Comparison of ENCODE assay signal across 11 cellular contexts in the genomic region with DNA sequence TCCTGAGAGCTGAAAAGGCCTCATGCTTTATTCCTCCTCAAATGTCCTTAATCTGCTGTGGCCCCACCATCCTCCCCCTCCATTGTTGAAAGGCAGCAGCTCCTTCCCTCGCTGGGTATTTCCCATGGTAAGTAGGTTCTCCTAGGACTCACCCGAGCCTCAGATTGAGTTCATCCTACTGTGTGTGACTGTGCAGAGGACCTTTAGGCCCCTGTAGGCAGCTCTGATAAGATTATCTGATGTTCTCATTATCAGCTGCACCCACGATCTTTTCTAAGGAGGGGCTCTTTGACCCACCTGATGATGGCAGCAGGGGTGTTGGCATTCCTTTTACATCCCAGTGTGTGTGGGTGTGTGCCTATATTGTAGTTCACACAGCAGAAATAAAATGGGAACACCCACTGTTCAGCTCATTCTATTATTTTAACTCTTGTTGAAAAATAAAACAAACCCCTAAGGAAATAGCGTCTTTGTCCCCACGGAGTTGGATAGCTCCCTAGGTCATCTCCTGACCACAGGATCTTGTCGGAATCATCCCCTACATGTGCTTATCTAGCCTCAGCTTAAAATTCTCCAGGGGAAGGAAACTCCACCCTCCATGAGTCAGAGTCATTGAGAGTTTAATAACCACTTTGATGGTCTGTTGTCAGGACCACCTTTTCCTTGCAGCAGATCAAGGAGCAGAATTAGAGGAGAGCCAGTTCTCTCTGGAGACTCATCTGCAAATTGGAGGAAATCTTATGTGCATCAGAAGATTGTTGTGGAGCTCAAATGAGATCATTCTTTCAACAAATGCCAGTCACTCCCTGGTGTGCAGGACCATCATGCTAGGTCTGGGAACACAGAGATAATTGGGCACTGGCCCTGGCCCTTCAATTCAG. TPM values are rescaled to one million over a fixed set of nuclear protein-coding genes. Genes with fewer than 3 reads are reported as not detected.
DNase-seq lines count a peak whose midpoint lies in the region; ATAC-seq, FAIRE-seq and TF ChIP-seq lines count a peak whose summit lies in the region.
"Had no signal": no experiment of that assay in that cellular context is flagged by ENCODE, and none has a peak within 500 bp of the region (broad histone marks: within the 10 kb centered on the region; RNA-seq: fewer than 3 reads in every experiment).

No MANE protein-coding gene starts in this region.

- H3K4me3 Mint-ChIP-seq in nephron: peak overlapping the region in 2 of 3 experiments; percentile 71
- H3K4me3 Mint-ChIP-seq: CD4-positive, CD25-positive, alpha-beta regulatory T cell had no signal

- H3K36me3 Mint-ChIP-seq in nephron (ENCODE audit: low read depth): no peaks in the 10 kb centered on the region

- H3K9me3 Mint-ChIP-seq in nephron: peaks cover 2% of the 10 kb centered on the region
- H3K9me3 Mint-ChIP-seq: CD4-positive, CD25-positive, alpha-beta regulatory T cell had no signal

- TF ChIP-seq CTCF in nephron (IDR thresholded peaks at IDR 0.05; ENCODE audit: unreplicated experiment in 3 of 3): no peak

- ATAC-seq in esophagus mucosa (peak; percentile 7), GM19463 (IDR thresholded peaks at IDR 0.05; ENCODE audit: unreplicated experiment) (no peak)

- H3K36me3 ChIP-seq in BLaER1 treated with 17β-estradiol and CSF1 and Interleukin-3, amounts not matched to agents 10 nM and 100 nM: peaks cover 0 to 70% (median 29%) of the 10 kb centered on the region in 11 experiments; a peak in 14 of 22 replicates
- peaks cover 7% of the 10 kb centered on the region for H3K36me3 ChIP-seq in effector memory CD4-positive, alpha-beta T cell (ENCODE audit: control insufficient read depth, insufficient read depth, low read length)

- peak overlapping the region; percentile 78 to 95 (median 89) for H3K4me2 ChIP-seq in BLaER1 treated with 17β-estradiol and CSF1 and Interleukin-3, amounts not matched to agents 10 nM and 100 nM

- H3K27ac ChIP-seq in BLaER1 treated with 17β-estradiol and CSF1 and Interleukin-3, amounts not matched to agents 10 nM and 100 nM: peak overlapping the region; percentile 24 to 77 (median 48); a peak in 17 of 22 replicates
- no peak overlapping the region for H3K27ac ChIP-seq in effector memory CD4-positive, alpha-beta T cell (ENCODE audit: insufficient read depth, low read length, poor library complexity, severe bottlenecking)

- H3K27me3 Mint-ChIP-seq in nephron (ENCODE audit: low read depth): peaks cover 4% of the 10 kb centered on the region
- H3K27me3 Mint-ChIP-seq: CD4-positive, CD25-positive, alpha-beta regulatory T cell had no signal

- H3K4me1 Mint-ChIP-seq in nephron: peaks cover 78% of the 10 kb centered on the region

- H3K4me3 ChIP-seq in BLaER1 treated with 17β-estradiol and CSF1 and Interleukin-3, amounts not matched to agents 10 nM and 100 nM: peak overlapping the region in 8 of 10 experiments; percentile 11 to 56 (median 34); a peak in 11 of 20 replicates
- no peak overlapping the region for H3K4me3 ChIP-seq in effector memory CD4-positive, alpha-beta T cell (ENCODE audit: insufficient read depth, low read depth, low read length, poor library complexity, severe bottlenecking)

- H3K4me1 ChIP-seq in BLaER1 treated with 17β-estradiol and CSF1 and Interleukin-3, amounts not matched to agents 10 nM and 100 nM: peaks cover 27 to 73% (median 55%) of the 10 kb centered on the region in 10 experiments
- H3K4me1 ChIP-seq in effector memory CD4-positive, alpha-beta T cell (ENCODE audit: control insufficient read depth, insufficient read depth, low read length, poor library complexity, severe bottlenecking): no peaks in the 10 kb centered on the region

- H3K9ac ChIP-seq in BLaER1 treated with 17β-estradiol and CSF1 and Interleukin-3, amounts not matched to agents 10 nM and 100 nM: peak overlapping the region; percentile 25 to 69 (median 55); a peak in 19 of 22 replicates

- H4K20me1 ChIP-seq in BLaER1 treated with 17β-estradiol and CSF1 and Interleukin-3, amounts not matched to agents 10 nM and 100 nM: peaks cover 0 to 64% (median 20%) of the 10 kb centered on the region in 11 experiments; a peak in 13 of 22 replicates

- H3K27me3 ChIP-seq in BLaER1 treated with 17β-estradiol and CSF1 and Interleukin-3, amounts not matched to agents 10 nM and 100 nM: peaks cover 0 to 32% (median 0%) of the 10 kb centered on the region in 11 experiments; a peak in 6 of 22 replicates
- no peaks in the 10 kb centered on the region for H3K27me3 ChIP-seq in effector memory CD4-positive, alpha-beta T cell (replicated peaks; ENCODE audit: control insufficient read depth, insufficient read depth, low read length, poor library complexity, severe bottlenecking)

- H3K27ac Mint-ChIP-seq in nephron: peak overlapping the region; percentile 84 to 95 (median 87)

- peaks cover 5 to 32% (median 12%) of the 10 kb centered on the region in 11 experiments; a peak in 18 of 22 replicates for H3K9me3 ChIP-seq in BLaER1 treated with 17β-estradiol and CSF1 and Interleukin-3, amounts not matched to agents 10 nM and 100 nM (replicated peaks in 1 of 11)
- H3K9me3 ChIP-seq in effector memory CD4-positive, alpha-beta T cell (ENCODE audit: control insufficient read depth, low read length): no peaks in the 10 kb centered on the region

- DNase-seq in RPMI7951 (ENCODE audit: low read depth) (peak; percentile 75), GM19240 (ENCODE audit: insufficient read length, low spot score) (no peak), GM12892 (ENCODE audit: insufficient read length) (no peak)
- no peak for DNase-seq in effector memory CD4-positive, alpha-beta T cell
- DNase-seq: CD4-positive, CD25-positive, alpha-beta regulatory T cell; central memory CD4-positive, alpha-beta T cell had no signal

- FAIRE-seq in GM12892 (lab: Jason Lieb, UNC): no peak

- TF ChIP-seq POLR2A in GM12892 (IDR thresholded peaks at IDR 0.05; ENCODE audit: low read depth, low read length): no peak

RNA-seq across cellular contexts. Expression of a gene that starts 19.3 kb away (rescaled TPM):
- total RNA-seq in RPMI7951 (2014; rRNA removed; shearing (Covaris generic)): 36.6 and 40.4 TPM in 2 replicates
- total RNA-seq in esophagus mucosa: 28.3 TPM
- 8.5 TPM for polyA plus RNA-seq in GM12892 (2012; ENCODE audit: missing spikeins)

RNA-seq across cellular contexts. Expression of a gene that starts 42.2 kb away (rescaled TPM):
- total RNA-seq in RPMI7951 (2014; rRNA removed; shearing (Covaris generic)): 16.8 and 32.9 TPM in 2 replicates
- 30.4 TPM for total RNA-seq in esophagus mucosa
- polyA plus RNA-seq in GM12892 (2012; ENCODE audit: missing spikeins): 28.5 TPM

RNA-seq across cellular contexts. Expression of a gene that starts 59.7 kb away (rescaled TPM):
- total RNA-seq in RPMI7951 (2014; rRNA removed; shearing (Covaris generic)): not detected in 2 replicates
- total RNA-seq in esophagus mucosa: not detected
- polyA plus RNA-seq in GM12892 (2012; ENCODE audit: missing spikeins): not detected
- total RNA-seq: CD4-positive, CD25-positive, alpha-beta regulatory T cell; mononuclear cell had no signal
- polyA plus RNA-seq: CD4-positive, CD25-positive, alpha-beta regulatory T cell had no signal
